Comparison of ENCODE assay signal across 15 cellular contexts in genomic region chr20:53767206-53767924, GRCh38.
DNase-seq lines count a peak whose midpoint lies in the region; ATAC-seq, FAIRE-seq and TF ChIP-seq lines count a peak whose summit lies in the region.
"Had no signal": no experiment of that assay in that cellular context is flagged by ENCODE, and none has a peak within 500 bp of the region (broad histone marks: within the 10 kb centered on the region; RNA-seq: fewer than 3 reads in every experiment).

No MANE protein-coding gene starts in this region.

- no peak overlapping the region for H3K4me3 ChIP-seq in HepG2 (replicated peaks in 1 of 3; ENCODE audit: insufficient read depth in 1 of 3, low read depth in 2 of 3, low read length in 3 of 3)
- H3K4me3 ChIP-seq: body of pancreas, gastroesophageal sphincter, thyroid gland had no signal

- H4K20me1 ChIP-seq in HepG2 (ENCODE audit: insufficient read depth, low read length): no peaks in the 10 kb centered on the region

- intact Hi-C loops in HepG2 (cut with micrococcal nuclease; ENCODE audit: unreplicated experiment): no loop called here

- H3K36me3 ChIP-seq in HepG2 (replicated peaks in 1 of 2; ENCODE audit: control insufficient read depth in 1 of 2, insufficient read depth in 2 of 2, low read length in 2 of 2): no peaks in the 10 kb centered on the region
- H3K36me3 ChIP-seq: gastroesophageal sphincter, thyroid gland had no signal

- no peak for TF ChIP-seq RAD21 in HepG2 (CRISPR knock-in tag; IDR thresholded peaks at IDR 0.05)

- no peaks in the 10 kb centered on the region for H3K9me3 ChIP-seq in HepG2 (ENCODE audit: low read length)
- H3K9me3 ChIP-seq: body of pancreas, gastroesophageal sphincter, thyroid gland had no signal

- in situ Hi-C loops in HepG2 (cut with HindIII; ENCODE audit: extremely low pct_ligation_motif_present, low pct_unique_long_range_greater_than_20kb): no loop called here

- H3K27ac ChIP-seq in HepG2 (ENCODE audit: extremely low read length, insufficient read depth, low read length): peak overlapping the region; percentile 78
- H3K27ac ChIP-seq: body of pancreas, gastroesophageal sphincter, thyroid gland had no signal

- no peaks in the 10 kb centered on the region for H3K79me2 ChIP-seq in HepG2 (ENCODE audit: insufficient read depth, low read length)

- TF ChIP-seq POLR2A in GM12891 (IDR thresholded peaks at IDR 0.05; ENCODE audit: low read depth, low read length): no peak
- TF ChIP-seq POLR2A in HepG2 (IDR thresholded peaks at IDR 0.05; ENCODE audit: insufficient read depth in 1 of 2, low read depth in 2 of 2, low read length in 2 of 2): no peak

- TF ChIP-seq CTCF in HepG2 (CRISPR knock-in tag; IDR thresholded peaks at IDR 0.05) (no peak), omental fat pad (IDR thresholded peaks at IDR 0.05) (no peak)

- BruUV-seq in HepG2 (replicated peaks; lab: Mats Ljungman, UMichigan): no TSS peak

- H3K9ac ChIP-seq in HepG2 (ENCODE audit: insufficient read depth, low read depth, low read length): peak overlapping the region; percentile 41

- POLR2A ChIA-PET in HepG2 (lab: Yijun Ruan, JAX): interaction anchor here (1.7 to 4.1 kb wide), 2 partner anchors 19 to 144 kb away, joined by 14 to 35 read pairs; no protein-coding TSS in a partner anchor

- CTCF ChIA-PET in HepG2 (lab: Yijun Ruan, JAX; ENCODE audit: low intra/inter-chr PET ratio, low total read pairs): no interaction called here

- H3K4me2 ChIP-seq in HepG2 (ENCODE audit: low read depth, low read length): peak overlapping the region; percentile 5; the same call in 1 of the 2 replicates

- no peak for DNase-seq in GM12891 (ENCODE audit: insufficient read length, low spot score)
- peak; percentile 56 for DNase-seq in M059J (ENCODE audit: low read depth)
- DNase-seq in HepG2 (ENCODE audit: low spot score): no peak
- no peak for DNase-seq in NCI-H2196 (lab: John Stamatoyannopoulos, UW; ENCODE audit: unreplicated experiment)
- no peak for DNase-seq in omental fat pad (ENCODE audit: low spot score)
- DNase-seq in KG1 (lab: John Stamatoyannopoulos, UW): no peak
- DNase-seq in NCI-H446 treated with DMSO at 0.1 percent for 48 hours (lab: John Stamatoyannopoulos, UW): no peak
- DNase-seq: body of pancreas; COR-L47; effector CD4-positive, alpha-beta T cell; kidney glomerular epithelial cell; naive thymus-derived CD8-positive, alpha-beta T cell; thyroid gland had no signal

- no peak for FAIRE-seq in GM12891 (lab: Jason Lieb, UNC)
- FAIRE-seq in HepG2 (lab: Jason Lieb, UNC): no peak

- TF ChIP-seq EP300 in HepG2 (IDR thresholded peaks at IDR 0.05; ENCODE audit: low read depth in 2 of 2, low read length in 2 of 2) (no peak), HepG2 (CRISPR knock-in tag; IDR thresholded peaks at IDR 0.05; ENCODE audit: borderline replicate concordance) (no peak)

- no peaks in the 10 kb centered on the region for H3K27me3 ChIP-seq in HepG2 (ENCODE audit: control insufficient read depth in 1 of 2, insufficient read depth in 2 of 2, low read length in 2 of 2)
- H3K27me3 ChIP-seq: body of pancreas, gastroesophageal sphincter, thyroid gland had no signal

- peak overlapping the region; percentile 86 for H2AFZ ChIP-seq in HepG2 (ENCODE audit: low read length)

- peaks cover 94% of the 10 kb centered on the region for H3K4me1 ChIP-seq in HepG2 (ENCODE audit: insufficient read depth, low read length)
- H3K4me1 ChIP-seq: gastroesophageal sphincter had no signal

- ATAC-seq in GM19467 (IDR thresholded peaks at IDR 0.05; ENCODE audit: unreplicated experiment) (peak; percentile 66), HepG2 (no peak), omental fat pad (ENCODE audit: low FRiP score) (no peak)
- ATAC-seq: body of pancreas; gastroesophageal sphincter; naive thymus-derived CD8-positive, alpha-beta T cell had no signal

- WGBS in HepG2 (ENCODE audit: low lambda C conversion rate): 94% methylated on average over 6 of the region's 6 CpGs

TF ChIP-seq in GM12891, 5 proteins besides CTCF, POLR2A, EP300 and RAD21:
- TF ChIP-seq POU2F2 (IDR thresholded peaks at IDR 0.05; ENCODE audit: low read depth, low read length) (no peak), POLR2AphosphoS5 (IDR thresholded peaks at IDR 0.05; ENCODE audit: low read depth, low read length) (no peak), SPI1 (IDR thresholded peaks at IDR 0.05; ENCODE audit: low read depth, low read length) (peak; percentile 63), PAX5 (IDR thresholded peaks at IDR 0.05; ENCODE audit: insufficient read depth, low read length, severe bottlenecking) (no peak)

TF ChIP-seq in HepG2, 621 proteins besides CTCF, POLR2A, EP300 and RAD21 (continues in another document):
- TF ChIP-seq ZNF432 (CRISPR knock-in tag; IDR thresholded peaks at IDR 0.05; ENCODE audit: borderline replicate concordance) (no peak), ZNF136 (CRISPR knock-in tag; IDR thresholded peaks at IDR 0.05; ENCODE audit: low read depth) (no peak), SPEN (CRISPR knock-in tag; IDR thresholded peaks at IDR 0.05; ENCODE audit: low read depth) (no peak), NR2F1 (CRISPR knock-in tag; IDR thresholded peaks at IDR 0.05) (no peak), ZNF510 (CRISPR knock-in tag; IDR thresholded peaks at IDR 0.05; ENCODE audit: low read depth) (no peak), NFE2L2 (IDR thresholded peaks at IDR 0.05; ENCODE audit: low read length) (no peak), ZSCAN9 (CRISPR knock-in tag; IDR thresholded peaks at IDR 0.05; ENCODE audit: borderline replicate concordance) (0 out of 2 replicates have a peak, but pooled peaks have one; percentile 35), RFX1 (IDR thresholded peaks at IDR 0.05) (no peak), RFXANK (CRISPR knock-in tag; IDR thresholded peaks at IDR 0.05) (no peak), CAMTA2 (CRISPR knock-in tag; IDR thresholded peaks at IDR 0.05; ENCODE audit: borderline replicate concordance) (no peak), GPN1 (CRISPR knock-in tag; IDR thresholded peaks at IDR 0.05; ENCODE audit: borderline replicate concordance) (no peak), ZNF329 (CRISPR knock-in tag; IDR thresholded peaks at IDR 0.05; ENCODE audit: low read depth) (no peak), ZC3H13 (CRISPR knock-in tag; IDR thresholded peaks at IDR 0.05) (no peak), ZNF350 (CRISPR knock-in tag; IDR thresholded peaks at IDR 0.05; ENCODE audit: borderline replicate concordance, low read depth) (0 out of 2 replicates have a peak, but pooled peaks have one; percentile 20), ZNF713 (CRISPR knock-in tag; IDR thresholded peaks at IDR 0.05) (no peak), ASH2L (IDR thresholded peaks at IDR 0.05; ENCODE audit: insufficient read length, low read depth, low read length) (no peak), HOXA5 (CRISPR knock-in tag; IDR thresholded peaks at IDR 0.05) (no peak), ZNF839 (CRISPR knock-in tag; IDR thresholded peaks at IDR 0.05; ENCODE audit: borderline replicate concordance) (no peak), MAFK (conservative IDR thresholded peaks at IDR 0.05 in 1 of 2, IDR thresholded peaks at IDR 0.05 in 1 of 2; ENCODE audit: low read length in 2 of 2) (no peak), ZNF572 (CRISPR knock-in tag; IDR thresholded peaks at IDR 0.05) (no peak), HOXA7 (CRISPR knock-in tag; IDR thresholded peaks at IDR 0.05) (no peak), ZBTB1 (CRISPR knock-in tag; IDR thresholded peaks at IDR 0.05; ENCODE audit: borderline replicate concordance) (no peak), RBM22 (optimal IDR thresholded peaks at IDR 0.05; ENCODE audit: low read length) (no peak), BORCS8-MEF2B (CRISPR knock-in tag; IDR thresholded peaks at IDR 0.05) (no peak), ZNF138 (CRISPR knock-in tag; IDR thresholded peaks at IDR 0.05; ENCODE audit: low read depth) (no peak), NR2C2 (CRISPR knock-in tag; IDR thresholded peaks at IDR 0.05; ENCODE audit: borderline replicate concordance) (no peak), ZBTB44 (CRISPR knock-in tag; IDR thresholded peaks at IDR 0.05) (no peak)
- TF ChIP-seq, protein P1, sequence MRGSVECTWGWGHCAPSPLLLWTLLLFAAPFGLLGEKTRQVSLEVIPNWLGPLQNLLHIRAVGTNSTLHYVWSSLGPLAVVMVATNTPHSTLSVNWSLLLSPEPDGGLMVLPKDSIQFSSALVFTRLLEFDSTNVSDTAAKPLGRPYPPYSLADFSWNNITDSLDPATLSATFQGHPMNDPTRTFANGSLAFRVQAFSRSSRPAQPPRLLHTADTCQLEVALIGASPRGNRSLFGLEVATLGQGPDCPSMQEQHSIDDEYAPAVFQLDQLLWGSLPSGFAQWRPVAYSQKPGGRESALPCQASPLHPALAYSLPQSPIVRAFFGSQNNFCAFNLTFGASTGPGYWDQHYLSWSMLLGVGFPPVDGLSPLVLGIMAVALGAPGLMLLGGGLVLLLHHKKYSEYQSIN (CRISPR knock-in tag; IDR thresholded peaks at IDR 0.05; ENCODE audit: borderline replicate concordance): no peak
- TF ChIP-seq, protein P2, sequence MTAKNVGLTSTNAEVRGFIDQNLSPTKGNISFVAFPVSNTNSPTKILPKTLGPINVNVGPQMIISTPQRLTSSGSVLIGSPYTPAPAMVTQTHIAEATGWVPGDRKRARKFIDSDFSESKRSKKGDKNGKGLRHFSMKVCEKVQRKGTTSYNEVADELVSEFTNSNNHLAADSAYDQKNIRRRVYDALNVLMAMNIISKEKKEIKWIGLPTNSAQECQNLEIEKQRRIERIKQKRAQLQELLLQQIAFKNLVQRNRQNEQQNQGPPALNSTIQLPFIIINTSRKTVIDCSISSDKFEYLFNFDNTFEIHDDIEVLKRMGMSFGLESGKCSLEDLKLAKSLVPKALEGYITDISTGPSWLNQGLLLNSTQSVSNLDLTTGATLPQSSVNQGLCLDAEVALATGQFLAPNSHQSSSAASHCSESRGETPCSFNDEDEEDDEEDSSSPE (CRISPR knock-in tag; IDR thresholded peaks at IDR 0.05): no peak
